12 cellular contexts compared by ENCODE assay signal in the genomic region with DNA sequence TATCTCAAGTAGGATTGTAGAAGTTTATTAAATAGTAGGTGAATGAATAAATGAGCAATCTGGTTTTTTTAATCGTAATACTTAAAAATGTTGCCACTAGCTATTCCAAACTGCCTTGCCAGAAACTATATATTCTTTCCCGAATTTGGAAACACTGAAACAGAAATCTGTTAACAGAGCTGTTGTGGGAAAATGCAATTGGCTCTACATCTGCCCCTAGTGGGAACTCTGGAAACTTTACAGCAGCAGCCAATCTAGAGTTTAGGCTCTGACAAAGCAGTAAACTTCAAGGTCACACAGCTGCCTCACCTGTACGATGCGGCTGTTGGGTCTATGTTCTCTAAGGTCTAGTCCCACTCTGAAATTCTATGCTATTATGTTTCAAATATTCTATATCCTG. TPM values are rescaled to one million over a fixed set of nuclear protein-coding genes. Genes with fewer than 3 reads are reported as not detected.
DNase-seq lines count a peak whose midpoint lies in the region; ATAC-seq and TF ChIP-seq lines count a peak whose summit lies in the region.
"Had no signal": no experiment of that assay in that cellular context is flagged by ENCODE, and none has a peak within 500 bp of the region (broad histone marks: within the 10 kb centered on the region; RNA-seq: fewer than 3 reads in every experiment).

No MANE protein-coding gene starts in this region.

- no peaks in the 10 kb centered on the region for H3K4me1 Mint-ChIP-seq in CD14-positive monocyte

- ATAC-seq in HG03432 (IDR thresholded peaks at IDR 0.05; ENCODE audit: unreplicated experiment), result peak; percentile 52
- ATAC-seq in right lobe of liver, result peak in 1 of 4 donors; percentile 30
- no peak for ATAC-seq in HG03280 (IDR thresholded peaks at IDR 0.05; ENCODE audit: unreplicated experiment)

- no peak for TF ChIP-seq POLR2A in right lobe of liver (IDR thresholded peaks at IDR 0.05)

- H3K36me3 Mint-ChIP-seq in CD14-positive monocyte, result peaks cover 7 to 10% of the 10 kb centered on the region in 2 donors
- H3K36me3 Mint-ChIP-seq: activated CD4-positive, alpha-beta memory T cell treated with anti-CD3 and anti-CD28 coated beads for 36 hours had no signal

- no peak overlapping the region for H3K4me3 Mint-ChIP-seq in CD14-positive monocyte
- H3K4me3 Mint-ChIP-seq: activated CD4-positive, alpha-beta memory T cell treated with anti-CD3 and anti-CD28 coated beads for 36 hours had no signal

- no peak overlapping the region for H3K27ac ChIP-seq in right lobe of liver
- H3K27ac ChIP-seq in substantia nigra (ENCODE audit: low read depth, low read length, poor library complexity, severe bottlenecking), result no peak overlapping the region
- H3K27ac ChIP-seq: ovary had no signal

- no peak overlapping the region for H3K27ac Mint-ChIP-seq in CD14-positive monocyte
- H3K27ac Mint-ChIP-seq: activated CD4-positive, alpha-beta memory T cell treated with anti-CD3 and anti-CD28 coated beads for 36 hours had no signal

- no peak overlapping the region for H3K4me3 ChIP-seq in right lobe of liver
- H3K4me3 ChIP-seq: ovary had no signal

- no peaks in the 10 kb centered on the region for H3K4me1 ChIP-seq in right lobe of liver

- DNase-seq in CD14-positive monocyte (ENCODE audit: low spot score) (no peak), astrocyte of the hippocampus (ENCODE audit: low read depth, low spot score) (peak; percentile 12), right lobe of liver (no peak), NCI-H1694 treated with DMSO at 0.1 percent for 48 hours (lab: John Stamatoyannopoulos, UW) (no peak), substantia nigra (lab: John Stamatoyannopoulos, UW) (no peak), NCI-H2107 (lab: John Stamatoyannopoulos, UW) (no peak)
- DNase-seq: activated CD4-positive, alpha-beta memory T cell treated with anti-CD3 and anti-CD28 coated beads for 36 hours; NCI-H526; ovary; stimulated activated naive CD4-positive, alpha-beta T cell had no signal

- no peaks in the 10 kb centered on the region for H3K27me3 ChIP-seq in right lobe of liver
- H3K27me3 ChIP-seq: ovary had no signal

- intact Hi-C loops in CD14-positive monocyte (cut with micrococcal nuclease) (no loop called here), right lobe of liver (cut with DNase I) (no loop called here)

- peaks cover 0 to 11% (median 5%) of the 10 kb centered on the region in 7 donors for H3K9me3 Mint-ChIP-seq in CD14-positive monocyte

- peak; percentile 45 for TF ChIP-seq CTCF in CD14-positive monocyte (IDR thresholded peaks at IDR 0.05)
- peak; percentile 11 to 29 (median 24) for TF ChIP-seq CTCF in right lobe of liver (IDR thresholded peaks at IDR 0.05)

- H3K27me3 Mint-ChIP-seq in CD14-positive monocyte (ENCODE audit: low read depth in 3 of 3), result peaks cover 0 to 2% (median 1%) of the 10 kb centered on the region in 3 donors

- 32% methylated on average over 4 of the region's 4 CpGs for WGBS in right lobe of liver (ENCODE audit: insufficient coverage, low coverage, low lambda C conversion rate, missing lambda C conversion rate)

- no peaks in the 10 kb centered on the region for H3K9me3 ChIP-seq in right lobe of liver
- H3K9me3 ChIP-seq: ovary had no signal

- H3K36me3 ChIP-seq in right lobe of liver, result no peaks in the 10 kb centered on the region
- H3K36me3 ChIP-seq: ovary had no signal

RNA-seq across cellular contexts. Expression of a gene that starts 41.7 kb away (rescaled TPM):
- 1 to 10 TPM; 3.7 to 8.1 TPM for polyA plus RNA-seq in CD14-positive monocyte
- total RNA-seq in right lobe of liver, result 10 to 100 TPM; 22.8 to 43.2 (median 25.0) TPM
